In genomic region chrX:57929373-57929772, GRCh38 we compare ENCODE assay signal across 8 cellular contexts. TPM values are rescaled to one million over a fixed set of nuclear protein-coding genes. Genes with fewer than 3 reads are reported as not detected.
DNase-seq lines count a peak whose midpoint lies in the region; ATAC-seq and TF ChIP-seq lines count a peak whose summit lies in the region.

No MANE protein-coding gene starts in this region.

- CTCF ChIA-PET in T-cell (lab: Charles Lee): interaction anchor here in 1 of 2 donors (0.7 kb wide), 1 partner anchor 23 kb away, joined by 4 read pairs; no protein-coding TSS in a partner anchor

- H3K9me3 Mint-ChIP-seq in CD14-positive monocyte: peaks cover 0 to 4% (median 0%) of the 10 kb centered on the region in 7 donors
- no peaks in the 10 kb centered on the region for H3K9me3 Mint-ChIP-seq in T-cell

- H3K4me3 ChIP-seq in HAP-1: no peak overlapping the region

- H3K27me3 ChIP-seq in HAP-1 (ENCODE audit: low read depth): no peaks in the 10 kb centered on the region

- in situ Hi-C loops in HAP-1 (cut with MboI; ENCODE audit: low sequenced_read_pairs): no loop called here

- intact Hi-C loops in CD14-positive monocyte (cut with micrococcal nuclease): loop anchor here (10.0 kb wide), 2 partner anchors 105 to 355 kb away; no protein-coding TSS in a partner anchor

- H3K36me3 ChIP-seq in HAP-1 (replicated peaks): no peaks in the 10 kb centered on the region

- no peak for DNase-seq in CD14-positive monocyte (ENCODE audit: low spot score)
- DNase-seq in HAP-1 (ENCODE audit: low spot score in 2 of 2): peak; percentile 30
- DNase-seq in SW480 (ENCODE audit: low spot score): peak; percentile 29
- peak; percentile 41 for DNase-seq in left kidney (ENCODE audit: low read depth, low spot score)
- DNase-seq in T-helper 1 cell: no peak
- DNase-seq in T-cell: no peak
- no peak for DNase-seq in T-helper 9 cell

- no peaks in the 10 kb centered on the region for H3K4me1 ChIP-seq in HAP-1

- peak; percentile 27 for TF ChIP-seq CTCF in CD14-positive monocyte (IDR thresholded peaks at IDR 0.05)

- no peak overlapping the region for H3K27ac Mint-ChIP-seq in CD14-positive monocyte
- H3K27ac Mint-ChIP-seq in T-cell: no peak overlapping the region

- POLR2A ChIA-PET in T-cell (lab: Charles Lee): no interaction called here

- H3K4me3 Mint-ChIP-seq in CD14-positive monocyte: no peak overlapping the region
- no peak overlapping the region for H3K4me3 Mint-ChIP-seq in T-cell

- H3K9me3 ChIP-seq in HAP-1: no peaks in the 10 kb centered on the region

- no peaks in the 10 kb centered on the region for H3K36me3 Mint-ChIP-seq in CD14-positive monocyte
- H3K36me3 Mint-ChIP-seq in T-cell: no peaks in the 10 kb centered on the region

- H3K27me3 Mint-ChIP-seq in CD14-positive monocyte (ENCODE audit: low read depth in 3 of 3) (no peaks in the 10 kb centered on the region), T-cell (peaks cover 0 to 6% of the 10 kb centered on the region in 2 donors)

- H3K4me1 Mint-ChIP-seq in CD14-positive monocyte (no peaks in the 10 kb centered on the region), T-cell (no peaks in the 10 kb centered on the region)

- no peak for ATAC-seq in GM18519 (IDR thresholded peaks at IDR 0.05; ENCODE audit: low FRiP score, unreplicated experiment)
- no peak for ATAC-seq in T-cell (replicated peaks in 1 of 4)

RNA-seq across cellular contexts. Expression of gene ZXDA, which starts 19.1 kb away (rescaled TPM):
- 1 to 10 TPM in 1 of 2 donors, under 1 TPM in 1; 0.89 to 1.0 TPM for polyA plus RNA-seq in CD14-positive monocyte
- 10 to 100 TPM in 4 of 5 donors, 1 to 10 TPM in 1; 9.6 to 16.2 (median 12.0) TPM for total RNA-seq in T-cell

Comparison
In these comparisons a context has a peak if more than half of its experiments do, and no peak if none do; other contexts are left out.
1. DNase-seq: peak in HAP-1 (2 of 2), SW480 (single experiment) and left kidney (single experiment); none in CD14-positive monocyte (single experiment), T-helper 1 cell (0 of 5), T-cell (0 of 34) and T-helper 9 cell (single experiment).